In genomic region chr10:79181227-79181626, GRCh38 we compare ENCODE assay signal across 16 cellular contexts.
DNase-seq lines count a peak whose midpoint lies in the region; ATAC-seq and TF ChIP-seq lines count a peak whose summit lies in the region.
"Had no signal": no experiment of that assay in that cellular context is flagged by ENCODE, and none has a peak within 500 bp of the region (broad histone marks: within the 10 kb centered on the region; RNA-seq: fewer than 3 reads in every experiment).

No MANE protein-coding gene starts in this region.

- ATAC-seq in HCT116 (peak; percentile 2; the same call in 1 of the 2 replicates), right cardiac atrium (no peak)
- ATAC-seq: stimulated activated memory B cell treated with anti-CD40 and anti-IgM and Interleukin-4, amounts not matched to agents 10 μg/mL and 1 μg/mL and 100 μg/mL, for 72 hours had no signal

- no peak overlapping the region for H3K4me3 ChIP-seq in HCT116 (replicated peaks in 1 of 2; ENCODE audit: low read depth in 1 of 2, low read length in 2 of 2)
- no peak overlapping the region for H3K4me3 ChIP-seq in adrenal gland
- H3K4me3 ChIP-seq in right cardiac atrium (ENCODE audit: low read length) = no peak overlapping the region
- H3K4me3 ChIP-seq in suprapubic skin = no peak overlapping the region
- H3K4me3 ChIP-seq in H7 (ENCODE audit: insufficient read depth, low read depth, low read length) = no peak overlapping the region

- POLR2A ChIA-PET in HCT116 (lab: Charles Lee) = no interaction called here

- no peak for TF ChIP-seq EP300 in suprapubic skin (IDR thresholded peaks at IDR 0.05)

- TF ChIP-seq POLR2A in HCT116 (IDR thresholded peaks at IDR 0.05; ENCODE audit: borderline replicate concordance, extremely low read depth, insufficient read depth, insufficient read length) = no peak
- TF ChIP-seq POLR2A in adrenal gland (IDR thresholded peaks at IDR 0.05) = no peak
- TF ChIP-seq POLR2A in suprapubic skin (IDR thresholded peaks at IDR 0.05) = no peak

- RAD21 ChIA-PET in HCT116 (lab: Charles Lee; ENCODE audit: low non-redundant PET in 1 of 2, low total read pairs in 2 of 2, uncharacterized antibody in 2 of 2, unreplicated experiment in 2 of 2) = no interaction called here

- H3K27me3 ChIP-seq in HCT116 (ENCODE audit: insufficient read depth, low read length) = no peaks in the 10 kb centered on the region
- no peaks in the 10 kb centered on the region for H3K27me3 ChIP-seq in adrenal gland
- H3K27me3 ChIP-seq in right cardiac atrium (ENCODE audit: control insufficient read depth, insufficient read depth) = no peaks in the 10 kb centered on the region
- no peaks in the 10 kb centered on the region for H3K27me3 ChIP-seq in suprapubic skin
- H3K27me3 ChIP-seq in H7 (ENCODE audit: control insufficient read depth, insufficient read depth, low read length) = no peaks in the 10 kb centered on the region

- TF ChIP-seq CTCF in HCT116 (IDR thresholded peaks at IDR 0.05 in 2 of 3, conservative IDR thresholded peaks at IDR 0.05 in 1 of 3; ENCODE audit: borderline replicate concordance in 1 of 3, insufficient read depth in 1 of 3, low read depth in 2 of 3, low read length in 2 of 3) (no peak), adrenal gland (IDR thresholded peaks at IDR 0.05) (no peak), suprapubic skin (IDR thresholded peaks at IDR 0.05) (no peak)

- H3K4me1 ChIP-seq in HCT116 (ENCODE audit: control insufficient read depth in 1 of 2, insufficient read depth in 2 of 2, low read length in 2 of 2) (peaks cover 64 to 77% of the 10 kb centered on the region in 2 experiments), adrenal gland (replicated peaks in 1 of 2) (peaks cover 73 to 100% of the 10 kb centered on the region in 2 donors), right cardiac atrium (ENCODE audit: control insufficient read depth, insufficient read depth, low read length) (peaks cover 70% of the 10 kb centered on the region), suprapubic skin (peaks cover 96% of the 10 kb centered on the region)

- peak overlapping the region; percentile 53 for H3K27ac ChIP-seq in HCT116 (ENCODE audit: low read depth, low read length)
- H3K27ac ChIP-seq in adrenal gland = peak overlapping the region in 3 of 5 donors; percentile 74 to 84 (median 83)
- peak overlapping the region; percentile 7 for H3K27ac ChIP-seq in right cardiac atrium (ENCODE audit: low read length)
- H3K27ac ChIP-seq in suprapubic skin = peak overlapping the region; percentile 43

- WGBS in adrenal gland, 4 donors = 14 to 56% (median 38%) methylated on average over 1 to 8 of the region's 8 CpGs
- 65% methylated on average over 8 of the region's 8 CpGs for WGBS in right cardiac atrium
- 73% methylated on average over 8 of the region's 8 CpGs for WGBS in suprapubic skin

- peak overlapping the region; percentile 80 for H3K4me2 ChIP-seq in HCT116 (ENCODE audit: low read length)

- intact Hi-C loops in HCT116 (cut with micrococcal nuclease) = no loop called here
- intact Hi-C loops in adrenal gland (cut with DNase I) = loop anchor here in 1 of 2 donors (5.0 kb wide), 1 partner anchor 84 kb away; no protein-coding TSS in a partner anchor
- intact Hi-C loops in right cardiac atrium (cut with DNase I) = loop anchor here in 2 of 4 donors (5.0 to 10.0 kb wide), 2 partner anchors 34 to 106 kb away; no protein-coding TSS in a partner anchor

- peak overlapping the region; percentile 6; the same call in 1 of the 2 replicates for H3K9ac ChIP-seq in HCT116 (ENCODE audit: low read length)

- no peaks in the 10 kb centered on the region for H4K20me1 ChIP-seq in HCT116 (ENCODE audit: insufficient read depth)

- CTCF ChIA-PET in HCT116 (lab: Charles Lee) = no interaction called here

- H2AFZ ChIP-seq in HCT116 (ENCODE audit: low read depth, low read length, poor library complexity, severe bottlenecking) = no peak overlapping the region

- H3K9me3 ChIP-seq in HCT116 (ENCODE audit: control insufficient read depth in 1 of 2, insufficient read depth in 1 of 2, low read depth in 1 of 2, low read length in 2 of 2) (no peaks in the 10 kb centered on the region), adrenal gland (replicated peaks in 1 of 3) (no peaks in the 10 kb centered on the region), right cardiac atrium (ENCODE audit: control insufficient read depth, low read length) (no peaks in the 10 kb centered on the region), suprapubic skin (no peaks in the 10 kb centered on the region)

- DNase-seq in HCT116 (ENCODE audit: low read depth, low spot score) (no peak), adrenal gland (no peak), right cardiac atrium (peak in 1 of 3 donors; percentile 57), suprapubic skin (ENCODE audit: low spot score in 2 of 2) (no peak), SIG-M5 treated with dmso at 0.1 percent for 504 hours (lab: John Stamatoyannopoulos, UW; ENCODE audit: unreplicated experiment) (no peak), H7 (no peak), T1000 (lab: John Stamatoyannopoulos, UW) (no peak)
- DNase-seq in activated CD4-positive, alpha-beta T cell treated with anti-CD3 and anti-CD28 coated beads, Interleukin-2, amount 50 U/mL, for 4 hours = no peak
- DNase-seq: activated CD4-positive, alpha-beta T cell treated with anti-CD3 and anti-CD28 coated beads, Interleukin-2, amount 50 U/mL, for 48 hours; amniotic stem cell; cortex of kidney; DMS53; erythroblast; KBM-7; occipital lobe had no signal

- H3K79me2 ChIP-seq in HCT116 (ENCODE audit: insufficient read depth, low read length) = no peaks in the 10 kb centered on the region; the same call in 1 of the 2 replicates

- H3K36me3 ChIP-seq in HCT116 (ENCODE audit: control insufficient read depth in 1 of 2, insufficient read depth in 2 of 2, low read length in 2 of 2) (no peaks in the 10 kb centered on the region), adrenal gland (replicated peaks in 1 of 2) (no peaks in the 10 kb centered on the region), suprapubic skin (no peaks in the 10 kb centered on the region), H7 (replicated peaks; ENCODE audit: control insufficient read depth, insufficient read depth, low read length) (no peaks in the 10 kb centered on the region)

- no peak for TF ChIP-seq RAD21 in HCT116 (IDR thresholded peaks at IDR 0.05; ENCODE audit: low read depth)

- H3K9me2 ChIP-seq in HCT116 (ENCODE audit: insufficient read depth) = no peaks in the 10 kb centered on the region

- no TSS peak for BruUV-seq in HCT116 (replicated peaks; lab: Mats Ljungman, UMichigan)

TF ChIP-seq in HCT116, 20 proteins besides CTCF, POLR2A, EP300 and RAD21:
- TF ChIP-seq POLR2AphosphoS5 (IDR thresholded peaks at IDR 0.05; ENCODE audit: low read depth, low read length) (no peak), CEBPB (IDR thresholded peaks at IDR 0.05; ENCODE audit: low read depth) (no peak), EZH2phosphoT487 (IDR thresholded peaks at IDR 0.05; ENCODE audit: borderline replicate concordance) (no peak), EZH2 (IDR thresholded peaks at IDR 0.05) (no peak), YY1 (IDR thresholded peaks at IDR 0.05; ENCODE audit: extremely low read depth, insufficient replicate concordance, low read depth, low read length) (no peak), ZFX (IDR thresholded peaks at IDR 0.05) (no peak), ATF3 (IDR thresholded peaks at IDR 0.05) (no peak), CBX3 (IDR thresholded peaks at IDR 0.05; ENCODE audit: low read depth) (no peak), ELF1 (IDR thresholded peaks at IDR 0.05; ENCODE audit: borderline replicate concordance, low read depth) (no peak)
- TF ChIP-seq, protein P1, sequence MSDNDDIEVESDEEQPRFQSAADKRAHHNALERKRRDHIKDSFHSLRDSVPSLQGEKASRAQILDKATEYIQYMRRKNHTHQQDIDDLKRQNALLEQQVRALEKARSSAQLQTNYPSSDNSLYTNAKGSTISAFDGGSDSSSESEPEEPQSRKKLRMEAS (IDR thresholded peaks at IDR 0.05) = no peak
- TF ChIP-seq, protein P2, sequence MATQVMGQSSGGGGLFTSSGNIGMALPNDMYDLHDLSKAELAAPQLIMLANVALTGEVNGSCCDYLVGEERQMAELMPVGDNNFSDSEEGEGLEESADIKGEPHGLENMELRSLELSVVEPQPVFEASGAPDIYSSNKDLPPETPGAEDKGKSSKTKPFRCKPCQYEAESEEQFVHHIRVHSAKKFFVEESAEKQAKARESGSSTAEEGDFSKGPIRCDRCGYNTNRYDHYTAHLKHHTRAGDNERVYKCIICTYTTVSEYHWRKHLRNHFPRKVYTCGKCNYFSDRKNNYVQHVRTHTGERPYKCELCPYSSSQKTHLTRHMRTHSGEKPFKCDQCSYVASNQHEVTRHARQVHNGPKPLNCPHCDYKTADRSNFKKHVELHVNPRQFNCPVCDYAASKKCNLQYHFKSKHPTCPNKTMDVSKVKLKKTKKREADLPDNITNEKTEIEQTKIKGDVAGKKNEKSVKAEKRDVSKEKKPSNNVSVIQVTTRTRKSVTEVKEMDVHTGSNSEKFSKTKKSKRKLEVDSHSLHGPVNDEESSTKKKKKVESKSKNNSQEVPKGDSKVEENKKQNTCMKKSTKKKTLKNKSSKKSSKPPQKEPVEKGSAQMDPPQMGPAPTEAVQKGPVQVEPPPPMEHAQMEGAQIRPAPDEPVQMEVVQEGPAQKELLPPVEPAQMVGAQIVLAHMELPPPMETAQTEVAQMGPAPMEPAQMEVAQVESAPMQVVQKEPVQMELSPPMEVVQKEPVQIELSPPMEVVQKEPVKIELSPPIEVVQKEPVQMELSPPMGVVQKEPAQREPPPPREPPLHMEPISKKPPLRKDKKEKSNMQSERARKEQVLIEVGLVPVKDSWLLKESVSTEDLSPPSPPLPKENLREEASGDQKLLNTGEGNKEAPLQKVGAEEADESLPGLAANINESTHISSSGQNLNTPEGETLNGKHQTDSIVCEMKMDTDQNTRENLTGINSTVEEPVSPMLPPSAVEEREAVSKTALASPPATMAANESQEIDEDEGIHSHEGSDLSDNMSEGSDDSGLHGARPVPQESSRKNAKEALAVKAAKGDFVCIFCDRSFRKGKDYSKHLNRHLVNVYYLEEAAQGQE (IDR thresholded peaks at IDR 0.05; ENCODE audit: low read depth) = no peak
TF ChIP-seq in HCT116: peak in this region for 0.

Comparison
In these comparisons a context has a peak if more than half of its experiments do, and no peak if none do; other contexts are left out.
1. H3K27ac ChIP-seq: peak in every context shown above with its lines; median percentile 83 in adrenal gland; 53 in HCT116; 43 in suprapubic skin; 7 in right cardiac atrium.